Comparison of ENCODE assay signal across 8 cellular contexts in genomic region chr12:57611116-57611809, GRCh38. TPM values are rescaled to one million over a fixed set of nuclear protein-coding genes. Genes with fewer than 3 reads are reported as not detected.
DNase-seq lines count a peak whose midpoint lies in the region; ATAC-seq, FAIRE-seq and TF ChIP-seq lines count a peak whose summit lies in the region.

TSS of gene ARHGEF25 (plus strand) at chr12:57611435. CDS start at chr12:57611895, 460 bp downstream.

- DNase-seq in A549 (ENCODE audit: low read depth in 1 of 2, low spot score in 1 of 2) (peak; percentile 48 to 84), LoVo (ENCODE audit: low spot score) (peak; percentile 50), choroid plexus epithelial cell (ENCODE audit: low read depth) (peak; percentile 55), left kidney (ENCODE audit: low read depth, low spot score) (peak; percentile 88), MV-4-11 (lab: John Stamatoyannopoulos, UW) (no peak)
- DNase-seq in stimulated activated CD4-positive, alpha-beta T cell treated with anti-CD3 and anti-CD28 coated beads, Interleukin-4, amount 100 ng/mL, for 4 hours, result peak; percentile 40 to 58

- no peak for TF ChIP-seq RAD21 in A549 (conservative IDR thresholded peaks at IDR 0.05 in 1 of 2, IDR thresholded peaks at IDR 0.05 in 1 of 2)

- TF ChIP-seq CTCF in A549 (IDR thresholded peaks at IDR 0.05) (no peak), VCaP (conservative IDR thresholded peaks at IDR 0.05) (no peak), choroid plexus epithelial cell (conservative IDR thresholded peaks at IDR 0.05; ENCODE audit: low read depth, low read length) (no peak)

- no peak for FAIRE-seq in A549 (lab: Jason Lieb, UNC)

- peak; percentile 81 to 91 for ATAC-seq in A549
- ATAC-seq in GM18867 (IDR thresholded peaks at IDR 0.05; ENCODE audit: unreplicated experiment), result peak; percentile 50

- H3K9me3 ChIP-seq in A549, result no peaks in the 10 kb centered on the region

- peak within 1 kb of the TSS; percentile 85 for H3K4me2 ChIP-seq in A549

- WGBS in A549 (ENCODE audit: missing lambda C conversion rate), result 2% methylated on average over 23 of the region's 50 CpGs

- POLR2A ChIA-PET in A549 (lab: Yijun Ruan, JAX), result interaction anchor here (0.5 to 1.1 kb wide), 3 partner anchors 18 to 82 kb away, joined by 4 to 9 read pairs (median 4); partner anchors contain the start of gene PIP4K2C

- H3K27ac ChIP-seq in A549 (peak within 1 kb of the TSS; percentile 81 to 95), VCaP (peak within 1 kb of the TSS; percentile 79; the same call in 1 of the 2 replicates)

- H3K4me1 ChIP-seq in A549, result peaks cover 11% of the 10 kb centered on the region; the same call in 2 of the 3 replicates

- TF ChIP-seq POLR2A in A549 (IDR thresholded peaks at IDR 0.05; ENCODE audit: low read length), result peak; percentile 66

- CTCF ChIA-PET in A549 (lab: Yijun Ruan, JAX), result interaction anchor here (0.8 to 20.9 kb wide), 5 partner anchors 9 to 30 kb away, joined by 3 to 336 read pairs (median 10); no protein-coding TSS in a partner anchor

- no peak for TF ChIP-seq EP300 in A549 (IDR thresholded peaks at IDR 0.05)

- H3K4me3 ChIP-seq in A549, result peak within 1 kb of the TSS; percentile 61
- peak within 1 kb of the TSS; percentile 70 for H3K4me3 ChIP-seq in choroid plexus epithelial cell (ENCODE audit: low read depth, low read length)

TF ChIP-seq in A549, 52 proteins besides CTCF, POLR2A, EP300 and RAD21:
- TF ChIP-seq EHF (CRISPR knock-in tag; IDR thresholded peaks at IDR 0.05) (no peak), NPAS2 (CRISPR knock-in tag; IDR thresholded peaks at IDR 0.05; ENCODE audit: borderline replicate concordance) (no peak), JUN (IDR thresholded peaks at IDR 0.05) (peak in 1 of 2 experiments; percentile 59; a peak in 2 of 5 replicates), TP53 (CRISPR knock-in tag; IDR thresholded peaks at IDR 0.05) (peak; percentile 40; the same call in 1 of the 2 replicates), FOSB (CRISPR knock-in tag; IDR thresholded peaks at IDR 0.05) (no peak), PHF8 (IDR thresholded peaks at IDR 0.05; ENCODE audit: borderline replicate concordance, low read depth) (peak; percentile 90), FOXS1 (CRISPR knock-in tag; IDR thresholded peaks at IDR 0.05) (no peak), SMC3 (IDR thresholded peaks at IDR 0.05) (no peak), RFX5 (IDR thresholded peaks at IDR 0.05) (no peak), POLR2AphosphoS2 (conservative IDR thresholded peaks at IDR 0.05; ENCODE audit: low read length) (no peak), HEYL (CRISPR knock-in tag; IDR thresholded peaks at IDR 0.05) (no peak), BCL3 (IDR thresholded peaks at IDR 0.05) (0 out of 3 replicates have a peak, but pooled peaks have one; percentile 34)
- TF ChIP-seq, protein P1, sequence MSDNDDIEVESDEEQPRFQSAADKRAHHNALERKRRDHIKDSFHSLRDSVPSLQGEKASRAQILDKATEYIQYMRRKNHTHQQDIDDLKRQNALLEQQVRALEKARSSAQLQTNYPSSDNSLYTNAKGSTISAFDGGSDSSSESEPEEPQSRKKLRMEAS (IDR thresholded peaks at IDR 0.05), result peak; percentile 76

RNA-seq across cellular contexts. Expression of gene ARHGEF25, which starts in this region (rescaled TPM):
- polyA plus RNA-seq in A549 (2011; rRNA removed) (9.3 and 9.9 TPM in 2 replicates), A549 (2017; fragmentation: RNase III; extraction: RNeasy Plus Mini Kit Qiagen cat#74134 plus additional on column Dnase treatment) (8.0 to 13.8 TPM (median 11.9 TPM) in 3 replicates)
- polyA plus RNA-seq in A549 (2012; cell fraction: cytosol; rRNA removed), result 8.2 and 9.6 TPM in 2 replicates
- 21.2 and 25.6 TPM in 2 replicates for polyA plus RNA-seq in A549 (2012; cell fraction: nucleus; rRNA removed)
- 5.6 and 9.4 TPM in 2 replicates for polyA minus RNA-seq in A549 (2011; rRNA and poly(A)+ RNA removed)
